Comparison of ENCODE assay signal across 8 cellular contexts in genomic region chr13:111031531-111031961, GRCh38.
A peak's percentile ranks its signal among the peaks of the same experiment; 100 is the strongest.
DNase-seq lines count a peak whose midpoint lies in the region; ATAC-seq, FAIRE-seq and TF ChIP-seq lines count a peak whose summit lies in the region.

No MANE protein-coding gene starts in this region.

- intact Hi-C loops in PC-9 (cut with micrococcal nuclease; ENCODE audit: unreplicated experiment), result no loop called here
- intact Hi-C loops in HepG2 (cut with micrococcal nuclease; ENCODE audit: unreplicated experiment), result no loop called here

- no peak overlapping the region for H3K27ac ChIP-seq in PC-9
- no peak overlapping the region for H3K27ac ChIP-seq in brain microvascular endothelial cell
- H3K27ac ChIP-seq in HepG2 (ENCODE audit: extremely low read length, insufficient read depth, low read length), result no peak overlapping the region

- WGBS in HepG2 (ENCODE audit: low lambda C conversion rate), result 0% methylated on average over 4 of the region's 8 CpGs

- in situ Hi-C loops in brain microvascular endothelial cell (cut with HindIII; ENCODE audit: low pct_ligation_motif_present, low sequenced_read_pairs) (no loop called here), HepG2 (cut with HindIII; ENCODE audit: extremely low pct_ligation_motif_present, low pct_unique_long_range_greater_than_20kb) (loop anchor here (10.0 kb wide), 1 partner anchor 87 kb away; no protein-coding TSS in a partner anchor)

- 0 out of 2 replicates have a peak overlapping the region, but pooled peaks have one; percentile 10 for H3K4me2 ChIP-seq in PC-9
- H3K4me2 ChIP-seq in HepG2 (ENCODE audit: low read depth, low read length), result no peak overlapping the region

- no peaks in the 10 kb centered on the region for H3K4me1 ChIP-seq in PC-9 (replicated peaks; ENCODE audit: insufficient read depth)
- no peaks in the 10 kb centered on the region for H3K4me1 ChIP-seq in HepG2 (ENCODE audit: insufficient read depth, low read length)

- H3K9ac ChIP-seq in HepG2 (ENCODE audit: insufficient read depth, low read depth, low read length), result no peak overlapping the region

- H3K79me2 ChIP-seq in PC-9 (ENCODE audit: low read depth) (no peaks in the 10 kb centered on the region), HepG2 (ENCODE audit: insufficient read depth, low read length) (no peaks in the 10 kb centered on the region)

- no peak for TF ChIP-seq POLR2A in HepG2 (IDR thresholded peaks at IDR 0.05; ENCODE audit: insufficient read depth in 1 of 2, low read depth in 2 of 2, low read length in 2 of 2)

- H2AFZ ChIP-seq in PC-9, result no peak overlapping the region
- no peak overlapping the region for H2AFZ ChIP-seq in HepG2 (ENCODE audit: low read length)

- no peak for TF ChIP-seq RAD21 in HepG2 (CRISPR knock-in tag; IDR thresholded peaks at IDR 0.05)

- no peaks in the 10 kb centered on the region for H3K36me3 ChIP-seq in PC-9 (ENCODE audit: low read depth)
- no peaks in the 10 kb centered on the region for H3K36me3 ChIP-seq in brain microvascular endothelial cell (replicated peaks)
- H3K36me3 ChIP-seq in HepG2 (replicated peaks in 1 of 2; ENCODE audit: control insufficient read depth in 1 of 2, insufficient read depth in 2 of 2, low read length in 2 of 2), result no peaks in the 10 kb centered on the region

- H3K9me2 ChIP-seq in PC-9 (ENCODE audit: insufficient read depth), result no peaks in the 10 kb centered on the region

- no peak overlapping the region for H3K4me3 ChIP-seq in PC-9
- no peak overlapping the region for H3K4me3 ChIP-seq in brain microvascular endothelial cell (ENCODE audit: low read depth, low read length)
- H3K4me3 ChIP-seq in HepG2 (replicated peaks in 1 of 3; ENCODE audit: insufficient read depth in 1 of 3, low read depth in 2 of 3, low read length in 3 of 3), result no peak overlapping the region

- no peak for FAIRE-seq in HepG2 (lab: Jason Lieb, UNC)

- TF ChIP-seq CTCF in PC-9 (conservative IDR thresholded peaks at IDR 0.05), result no peak
- TF ChIP-seq CTCF in brain microvascular endothelial cell (IDR thresholded peaks at IDR 0.05; ENCODE audit: low read depth, low read length, missing control alignments), result no peak
- no peak for TF ChIP-seq CTCF in HepG2 (CRISPR knock-in tag; IDR thresholded peaks at IDR 0.05)

- no peak for TF ChIP-seq EP300 in HepG2 (IDR thresholded peaks at IDR 0.05; ENCODE audit: low read depth in 2 of 2, low read length in 2 of 2)
- no peak for TF ChIP-seq EP300 in HepG2 (CRISPR knock-in tag; IDR thresholded peaks at IDR 0.05; ENCODE audit: borderline replicate concordance)

- DNase-seq in activated naive CD4-positive, alpha-beta T cell treated with Interleukin-2 at 50 U/mL for 16 hours, result peak; percentile 54
- DNase-seq in activated naive CD4-positive, alpha-beta T cell treated with anti-CD3 and anti-CD28 coated beads, Interleukin-2, amount 50 U/mL, for 16 hours, result no peak
- peak in 1 of 2 experiments; percentile 35 for DNase-seq in PC-9
- DNase-seq in brain microvascular endothelial cell, result peak; percentile 84
- peak; percentile 33 for DNase-seq in smooth muscle cell of the brain vasculature (ENCODE audit: low read depth, low spot score)
- no peak for DNase-seq in HepG2 (ENCODE audit: low spot score)

- BruUV-seq in PC-9 (replicated peaks; lab: Mats Ljungman, UMichigan), result no TSS peak
- no TSS peak for BruUV-seq in HepG2 (replicated peaks; lab: Mats Ljungman, UMichigan)

- H3F3A ChIP-seq in PC-9 (ENCODE audit: insufficient read depth, low read depth), result no peaks in the 10 kb centered on the region

- no peak for ATAC-seq in HG02763 (IDR thresholded peaks at IDR 0.05; ENCODE audit: unreplicated experiment)
- no peak for ATAC-seq in HepG2
- no peak for ATAC-seq in GM21619 (IDR thresholded peaks at IDR 0.05; ENCODE audit: unreplicated experiment)

- POLR2A ChIA-PET in PC-9 (lab: Charles Lee; ENCODE audit: unreplicated experiment) (no interaction called here), HepG2 (lab: Yijun Ruan, JAX) (no interaction called here)

- CTCF ChIA-PET in PC-9 (lab: Charles Lee) (no interaction called here), HepG2 (lab: Yijun Ruan, JAX; ENCODE audit: low intra/inter-chr PET ratio, low total read pairs) (no interaction called here)

- H3K9me3 ChIP-seq in PC-9 (ENCODE audit: insufficient read depth, low read depth), result no peaks in the 10 kb centered on the region
- H3K9me3 ChIP-seq in HepG2 (ENCODE audit: low read length), result no peaks in the 10 kb centered on the region

- H4K20me1 ChIP-seq in PC-9 (ENCODE audit: insufficient read depth) (no peaks in the 10 kb centered on the region), HepG2 (ENCODE audit: insufficient read depth, low read length) (no peaks in the 10 kb centered on the region)

- H3K27me3 ChIP-seq in PC-9 (ENCODE audit: insufficient read depth, low read depth) (peaks cover 22% of the 10 kb centered on the region; the same call in 1 of the 2 replicates), brain microvascular endothelial cell (replicated peaks) (no peaks in the 10 kb centered on the region), HepG2 (ENCODE audit: control insufficient read depth in 1 of 2, insufficient read depth in 2 of 2, low read length in 2 of 2) (peaks cover 10 to 68% of the 10 kb centered on the region in 2 experiments)

TF ChIP-seq in HepG2, 621 proteins besides CTCF, POLR2A, EP300 and RAD21 (continues in another document):
- TF ChIP-seq MIXL1 (CRISPR knock-in tag; IDR thresholded peaks at IDR 0.05) (no peak), POLR2AphosphoS2 (IDR thresholded peaks at IDR 0.05; ENCODE audit: low read depth, low read length) (no peak), ZFP36 (IDR thresholded peaks at IDR 0.05; ENCODE audit: borderline replicate concordance, low read depth, low read length, partially characterized antibody) (no peak), ZNF496 (CRISPR knock-in tag; IDR thresholded peaks at IDR 0.05; ENCODE audit: insufficient replicate concordance) (no peak), AHR (CRISPR knock-in tag; IDR thresholded peaks at IDR 0.05) (no peak), ZNF607 (CRISPR knock-in tag; IDR thresholded peaks at IDR 0.05; ENCODE audit: borderline replicate concordance) (no peak), STAG1 (CRISPR knock-in tag; IDR thresholded peaks at IDR 0.05) (no peak), CENPX (CRISPR knock-in tag; IDR thresholded peaks at IDR 0.05) (no peak), CSRNP2 (CRISPR knock-in tag; conservative IDR thresholded peaks at IDR 0.05; ENCODE audit: low read depth) (no peak), ZNF563 (CRISPR knock-in tag; IDR thresholded peaks at IDR 0.05) (no peak), SMYD3 (CRISPR knock-in tag; IDR thresholded peaks at IDR 0.05) (no peak), ZNF772 (CRISPR knock-in tag; IDR thresholded peaks at IDR 0.05) (no peak)
- TF ChIP-seq, protein P1, sequence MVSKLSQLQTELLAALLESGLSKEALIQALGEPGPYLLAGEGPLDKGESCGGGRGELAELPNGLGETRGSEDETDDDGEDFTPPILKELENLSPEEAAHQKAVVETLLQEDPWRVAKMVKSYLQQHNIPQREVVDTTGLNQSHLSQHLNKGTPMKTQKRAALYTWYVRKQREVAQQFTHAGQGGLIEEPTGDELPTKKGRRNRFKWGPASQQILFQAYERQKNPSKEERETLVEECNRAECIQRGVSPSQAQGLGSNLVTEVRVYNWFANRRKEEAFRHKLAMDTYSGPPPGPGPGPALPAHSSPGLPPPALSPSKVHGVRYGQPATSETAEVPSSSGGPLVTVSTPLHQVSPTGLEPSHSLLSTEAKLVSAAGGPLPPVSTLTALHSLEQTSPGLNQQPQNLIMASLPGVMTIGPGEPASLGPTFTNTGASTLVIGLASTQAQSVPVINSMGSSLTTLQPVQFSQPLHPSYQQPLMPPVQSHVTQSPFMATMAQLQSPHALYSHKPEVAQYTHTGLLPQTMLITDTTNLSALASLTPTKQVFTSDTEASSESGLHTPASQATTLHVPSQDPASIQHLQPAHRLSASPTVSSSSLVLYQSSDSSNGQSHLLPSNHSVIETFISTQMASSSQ (IDR thresholded peaks at IDR 0.05; ENCODE audit: low read depth), result no peak
- TF ChIP-seq, protein P1 (CRISPR knock-in tag; IDR thresholded peaks at IDR 0.05; ENCODE audit: borderline replicate concordance), result no peak
- TF ChIP-seq, protein P2, sequence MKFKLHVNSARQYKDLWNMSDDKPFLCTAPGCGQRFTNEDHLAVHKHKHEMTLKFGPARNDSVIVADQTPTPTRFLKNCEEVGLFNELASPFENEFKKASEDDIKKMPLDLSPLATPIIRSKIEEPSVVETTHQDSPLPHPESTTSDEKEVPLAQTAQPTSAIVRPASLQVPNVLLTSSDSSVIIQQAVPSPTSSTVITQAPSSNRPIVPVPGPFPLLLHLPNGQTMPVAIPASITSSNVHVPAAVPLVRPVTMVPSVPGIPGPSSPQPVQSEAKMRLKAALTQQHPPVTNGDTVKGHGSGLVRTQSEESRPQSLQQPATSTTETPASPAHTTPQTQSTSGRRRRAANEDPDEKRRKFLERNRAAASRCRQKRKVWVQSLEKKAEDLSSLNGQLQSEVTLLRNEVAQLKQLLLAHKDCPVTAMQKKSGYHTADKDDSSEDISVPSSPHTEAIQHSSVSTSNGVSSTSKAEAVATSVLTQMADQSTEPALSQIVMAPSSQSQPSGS (CRISPR knock-in tag; IDR thresholded peaks at IDR 0.05), result no peak

Comparison
In these comparisons a context has a peak if more than half of its experiments do, and no peak if none do; other contexts are left out.
1. DNase-seq: peak in activated naive CD4-positive, alpha-beta T cell treated with Interleukin-2 at 50 U/mL for 16 hours (single experiment), brain microvascular endothelial cell (single experiment) and smooth muscle cell of the brain vasculature (single experiment); none in activated naive CD4-positive, alpha-beta T cell treated with anti-CD3 and anti-CD28 coated beads, Interleukin-2, amount 50 U/mL, for 16 hours (single experiment) and HepG2 (single experiment).